8 cellular contexts compared by ENCODE assay signal in genomic region chr13:114047358-114047881, GRCh38.
DNase-seq lines count a peak whose midpoint lies in the region; ATAC-seq lines count a peak whose summit lies in the region.

No MANE protein-coding gene starts in this region.

- DNase-seq in DMS53 treated with DMSO at 0.1 percent for 48 hours (lab: John Stamatoyannopoulos, UW; ENCODE audit: unreplicated experiment) (peak; percentile 11), NCI-H1092 (lab: John Stamatoyannopoulos, UW) (peak; percentile 89), iris pigment epithelial cell (ENCODE audit: low read depth) (peak; percentile 80), EL (no peak), HPDE6-E6E7 (ENCODE audit: extremely low spot score) (no peak), HUDEP-2 (lab: John Stamatoyannopoulos, UW; ENCODE audit: unreplicated experiment in 76 of 76) (no peak), NOMO-1 treated with dmso at 0.1 percent for 144 hours (lab: John Stamatoyannopoulos, UW; ENCODE audit: unreplicated experiment) (no peak)

- peak; percentile 86 for ATAC-seq in GM19468 (IDR thresholded peaks at IDR 0.05; ENCODE audit: extremely low read depth, unreplicated experiment)

Comparison
In these comparisons a context has a peak if more than half of its experiments do, and no peak if none do; other contexts are left out.
1. DNase-seq: peak in DMS53 treated with DMSO at 0.1 percent for 48 hours (single experiment), NCI-H1092 (single experiment) and iris pigment epithelial cell (single experiment); none in EL (single experiment), HPDE6-E6E7 (single experiment), HUDEP-2 (0 of 76) and NOMO-1 treated with dmso at 0.1 percent for 144 hours (single experiment).